8 cellular contexts compared by ENCODE assay signal in the genomic region with DNA sequence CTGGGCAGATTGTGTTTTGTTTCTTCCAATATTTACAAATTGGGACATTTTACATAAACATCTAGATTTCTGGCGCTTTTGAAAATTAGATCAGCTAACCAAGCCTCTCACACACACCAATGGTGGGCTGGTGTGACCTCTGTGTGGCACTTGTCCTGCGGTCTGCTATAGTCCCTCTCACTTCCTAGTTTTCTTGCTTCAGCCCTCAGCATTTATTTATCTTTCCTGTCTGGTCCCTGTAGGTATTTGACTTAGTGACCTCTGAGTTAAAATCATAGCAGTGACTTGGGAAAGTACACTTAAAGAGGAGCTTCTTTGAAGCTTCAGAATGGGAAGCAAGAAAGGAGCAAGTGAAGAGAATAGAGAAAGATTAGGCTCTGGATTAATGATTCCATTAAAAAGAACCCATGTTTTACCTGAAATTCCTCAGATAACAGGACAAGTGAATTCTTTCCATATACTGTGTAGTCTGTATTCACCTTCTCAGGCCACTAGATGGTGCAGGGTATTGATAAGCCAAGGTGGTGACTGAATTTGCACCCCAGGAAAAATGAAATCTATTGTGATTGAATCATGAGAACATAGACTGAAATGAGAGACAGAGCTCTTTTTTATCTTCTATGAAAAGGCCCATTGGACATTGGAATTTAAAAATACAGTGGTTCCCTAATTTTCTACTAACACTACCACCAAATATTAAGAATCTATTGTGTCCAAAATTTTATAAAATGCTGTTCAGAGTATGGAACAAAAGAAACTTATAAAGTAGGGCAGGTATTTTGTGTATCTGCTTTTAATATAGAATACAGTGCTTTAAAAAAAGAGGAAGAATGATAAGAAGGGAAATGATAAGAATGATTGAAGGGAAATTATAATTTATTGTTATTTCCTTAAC. TPM values are rescaled to one million over a fixed set of nuclear protein-coding genes. Genes with fewer than 3 reads are reported as not detected.
DNase-seq lines count a peak whose midpoint lies in the region; ATAC-seq and TF ChIP-seq lines count a peak whose summit lies in the region.

No MANE protein-coding gene starts in this region.

- POLR2A ChIA-PET in activated CD8-positive, alpha-beta T cell treated with anti-CD3 and anti-CD28 coated beads for 36 hours (lab: Charles Lee): interaction anchor here (0.9 to 2.5 kb wide), 2 partner anchors 20 to 25 kb away, joined by 3 to 12 read pairs; no protein-coding TSS in a partner anchor

- CTCF ChIA-PET in activated CD8-positive, alpha-beta T cell treated with anti-CD3 and anti-CD28 coated beads for 36 hours (lab: Charles Lee): interaction anchor here (0.6 to 22.8 kb wide), 41 partner anchors 8 to 356 kb away, joined by 3 to 492 read pairs (median 4); a partner anchor contains a TSS

- no peak overlapping the region for H3K4me3 Mint-ChIP-seq in activated CD8-positive, alpha-beta T cell treated with anti-CD3 and anti-CD28 coated beads for 36 hours

- ATAC-seq in GM18861 (IDR thresholded peaks at IDR 0.05; ENCODE audit: unreplicated experiment): peak; percentile 66
- peak; percentile 71 for ATAC-seq in HG03439 (IDR thresholded peaks at IDR 0.05; ENCODE audit: unreplicated experiment)
- ATAC-seq in activated CD8-positive, alpha-beta T cell treated with anti-CD3 and anti-CD28 coated beads for 36 hours: peak; percentile 64
- ATAC-seq in GM21737 (IDR thresholded peaks at IDR 0.05; ENCODE audit: unreplicated experiment): no peak

- DNase-seq in COR-L47 (lab: John Stamatoyannopoulos, UW) (peak; percentile 20), medulla oblongata (ENCODE audit: extremely low spot score) (peak; percentile 52), globus pallidus (ENCODE audit: low spot score) (no peak), NCI-H2081 treated with DMSO at 0.1 percent for 48 hours (lab: John Stamatoyannopoulos, UW) (no peak)
- DNase-seq in activated CD8-positive, alpha-beta T cell treated with anti-CD3 and anti-CD28 coated beads for 36 hours: no peak

- H3K27me3 Mint-ChIP-seq in activated CD8-positive, alpha-beta T cell treated with anti-CD3 and anti-CD28 coated beads for 36 hours: no peaks in the 10 kb centered on the region

- H3K36me3 Mint-ChIP-seq in activated CD8-positive, alpha-beta T cell treated with anti-CD3 and anti-CD28 coated beads for 36 hours (ENCODE audit: low read depth): no peaks in the 10 kb centered on the region

- H3K4me1 Mint-ChIP-seq in activated CD8-positive, alpha-beta T cell treated with anti-CD3 and anti-CD28 coated beads for 36 hours (ENCODE audit: low read depth): peaks cover 36% of the 10 kb centered on the region

- intact Hi-C loops in activated CD8-positive, alpha-beta T cell treated with anti-CD3 and anti-CD28 coated beads for 36 hours (cut with micrococcal nuclease): loop anchor here (1.0 kb wide), 1 partner anchor 26 kb away; no protein-coding TSS in a partner anchor

- no peaks in the 10 kb centered on the region for H3K9me3 Mint-ChIP-seq in activated CD8-positive, alpha-beta T cell treated with anti-CD3 and anti-CD28 coated beads for 36 hours

- peak; percentile 84 for TF ChIP-seq CTCF in activated CD8-positive, alpha-beta T cell treated with anti-CD3 and anti-CD28 coated beads for 36 hours (IDR thresholded peaks at IDR 0.05)

- peak overlapping the region; percentile 36 for H3K27ac Mint-ChIP-seq in activated CD8-positive, alpha-beta T cell treated with anti-CD3 and anti-CD28 coated beads for 36 hours

RNA-seq across cellular contexts. Expression of a gene that starts 7.1 kb away (rescaled TPM):
- total RNA-seq in activated CD8-positive, alpha-beta T cell treated with anti-CD3 and anti-CD28 coated beads for 36 hours: 1 to 10 TPM; 8.1 to 9.0 TPM

Comparison
In these comparisons a context has a peak if more than half of its experiments do, and no peak if none do; other contexts are left out.
1. DNase-seq: peak in COR-L47 (single experiment) and medulla oblongata (single experiment); none in activated CD8-positive, alpha-beta T cell treated with anti-CD3 and anti-CD28 coated beads for 36 hours (single experiment), globus pallidus (single experiment) and NCI-H2081 treated with DMSO at 0.1 percent for 48 hours (single experiment).